17 cellular contexts compared by ENCODE assay signal in the genomic region with DNA sequence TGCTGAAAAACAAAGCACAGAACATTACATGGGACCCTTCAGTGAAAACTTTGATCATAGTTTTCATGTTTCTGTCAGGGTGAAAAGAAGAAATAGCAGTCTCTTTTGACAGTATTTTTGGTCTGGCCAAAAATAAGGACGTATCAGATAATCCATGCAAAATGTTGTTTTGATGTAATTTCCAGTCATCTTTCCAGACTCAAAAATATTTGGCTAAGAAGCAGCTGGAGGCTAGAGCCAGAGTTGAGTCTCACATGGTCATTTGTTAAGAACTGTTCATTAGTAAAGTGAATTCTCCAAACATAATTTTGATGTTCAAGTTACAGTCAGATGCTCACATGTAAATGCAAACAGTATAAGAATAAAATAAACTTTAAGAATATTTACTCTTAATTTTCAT.
DNase-seq lines count a peak whose midpoint lies in the region; ATAC-seq, FAIRE-seq and TF ChIP-seq lines count a peak whose summit lies in the region.
"Had no signal": no experiment of that assay in that cellular context is flagged by ENCODE, and none has a peak within 500 bp of the region (broad histone marks: within the 10 kb centered on the region; RNA-seq: fewer than 3 reads in every experiment).

No MANE protein-coding gene starts in this region.

- no peaks in the 10 kb centered on the region for H3K79me2 ChIP-seq in mammary epithelial cell (ENCODE audit: insufficient read depth, low read length)
- H3K79me2 ChIP-seq in PC-3 (ENCODE audit: low read length), result no peaks in the 10 kb centered on the region
- no peaks in the 10 kb centered on the region for H3K79me2 ChIP-seq in trophoblast cell (ENCODE audit: control insufficient read depth, insufficient read depth, low read length, poor library complexity)

- no peak overlapping the region for H4K8ac ChIP-seq in trophoblast cell (ENCODE audit: low read depth, low read length)

- no peaks in the 10 kb centered on the region for H3K36me3 ChIP-seq in mammary epithelial cell (ENCODE audit: insufficient read depth, low read length)
- no peaks in the 10 kb centered on the region for H3K36me3 ChIP-seq in right atrium auricular region
- H3K36me3 ChIP-seq in gastrocnemius medialis, result no peaks in the 10 kb centered on the region
- H3K36me3 ChIP-seq in PC-3 (ENCODE audit: low read depth, low read length), result no peaks in the 10 kb centered on the region
- no peaks in the 10 kb centered on the region for H3K36me3 ChIP-seq in trophoblast cell (ENCODE audit: control insufficient read depth in 1 of 2, insufficient read depth in 2 of 2, low read length in 2 of 2)
- H3K36me3 ChIP-seq: SJCRH30 had no signal

- no peaks in the 10 kb centered on the region for H3K27me3 ChIP-seq in mammary epithelial cell (ENCODE audit: insufficient read depth, low read length)
- no peaks in the 10 kb centered on the region for H3K27me3 ChIP-seq in right atrium auricular region
- no peaks in the 10 kb centered on the region for H3K27me3 ChIP-seq in gastrocnemius medialis
- H3K27me3 ChIP-seq in PC-3 (ENCODE audit: low read length), result no peaks in the 10 kb centered on the region
- H3K27me3 ChIP-seq in trophoblast cell (ENCODE audit: insufficient read depth, low read length), result no peaks in the 10 kb centered on the region
- H3K27me3 ChIP-seq: SJCRH30 had no signal

- H3K9me3 ChIP-seq in A549 (no peaks in the 10 kb centered on the region), mammary epithelial cell (replicated peaks; ENCODE audit: insufficient read depth, low read length) (no peaks in the 10 kb centered on the region), right atrium auricular region (no peaks in the 10 kb centered on the region), gastrocnemius medialis (no peaks in the 10 kb centered on the region), PC-3 (ENCODE audit: low read length) (no peaks in the 10 kb centered on the region), trophoblast cell (ENCODE audit: insufficient read depth, low read depth, low read length) (no peaks in the 10 kb centered on the region)
- H3K9me3 ChIP-seq: SJCRH30 had no signal

- no peak overlapping the region for H4K12ac ChIP-seq in trophoblast cell (ENCODE audit: low read depth, low read length)

- H3K4ac ChIP-seq in trophoblast cell (ENCODE audit: low read depth, low read length), result no peak overlapping the region

- CTCF ChIA-PET in A549 (lab: Yijun Ruan, JAX), result interaction anchor here (1.5 kb wide), 1 partner anchor 421 kb away, joined by 3 read pairs; no protein-coding TSS in a partner anchor
- CTCF ChIA-PET in mammary epithelial cell (lab: Charles Lee; ENCODE audit: low non-redundant PET), result no interaction called here
- CTCF ChIA-PET in PC-3 (lab: Charles Lee), result no interaction called here

- TF ChIP-seq CTCF in A549 (IDR thresholded peaks at IDR 0.05), result no peak
- no peak for TF ChIP-seq CTCF in mammary epithelial cell (conservative IDR thresholded peaks at IDR 0.05 in 1 of 2, IDR thresholded peaks at IDR 0.05 in 1 of 2; ENCODE audit: extremely low read depth in 1 of 2, insufficient read depth in 1 of 2, low read depth in 1 of 2, low read length in 2 of 2)
- no peak for TF ChIP-seq CTCF in right atrium auricular region (IDR thresholded peaks at IDR 0.05)
- no peak for TF ChIP-seq CTCF in gastrocnemius medialis (IDR thresholded peaks at IDR 0.05 in 4 of 5, conservative IDR thresholded peaks at IDR 0.05 in 1 of 5)
- no peak for TF ChIP-seq CTCF in PC-3 (conservative IDR thresholded peaks at IDR 0.05; ENCODE audit: low read depth, low read length)

- H4K20me1 ChIP-seq in mammary epithelial cell (ENCODE audit: insufficient read depth, low read length) (no peaks in the 10 kb centered on the region), PC-3 (ENCODE audit: low read length) (no peaks in the 10 kb centered on the region)

- WGBS in A549 (ENCODE audit: missing lambda C conversion rate), result 71% methylated on average over 1 of the region's 1 CpG
- 100% methylated on average over 1 of the region's 1 CpG for WGBS in mammary epithelial cell (ENCODE audit: low coverage, missing lambda C conversion rate)
- no CpG with 5 or more reads among the region's 1 CpG for WGBS in trophoblast cell (ENCODE audit: extremely low coverage, insufficient coverage, insufficient read length)

- POLR2A ChIA-PET in A549 (lab: Yijun Ruan, JAX), result no interaction called here
- POLR2A ChIA-PET in PC-3 (lab: Charles Lee; ENCODE audit: unreplicated experiment), result no interaction called here

- no TSS peak for BruUV-seq in mammary epithelial cell (replicated peaks; lab: Mats Ljungman, UMichigan)
- no TSS peak for BruUV-seq in PC-3 (replicated peaks; lab: Mats Ljungman, UMichigan)

- H2BK5ac ChIP-seq in trophoblast cell (ENCODE audit: low read depth, low read length, poor library complexity), result no peak overlapping the region

- H3K4me1 ChIP-seq in A549, result peaks cover 23% of the 10 kb centered on the region
- H3K4me1 ChIP-seq in mammary epithelial cell (ENCODE audit: insufficient read depth, low read length), result peaks cover 16% of the 10 kb centered on the region
- H3K4me1 ChIP-seq in right atrium auricular region, result peaks cover 0 to 24% of the 10 kb centered on the region in 2 donors
- peaks cover 19 to 23% of the 10 kb centered on the region in 2 donors for H3K4me1 ChIP-seq in gastrocnemius medialis
- H3K4me1 ChIP-seq in PC-3 (ENCODE audit: insufficient read depth, low read length), result peaks cover 15% of the 10 kb centered on the region
- peaks cover 6 to 7% of the 10 kb centered on the region in 2 experiments for H3K4me1 ChIP-seq in trophoblast cell (ENCODE audit: control insufficient read depth in 1 of 2, insufficient read depth in 2 of 2, low read length in 2 of 2)
- H3K4me1 ChIP-seq: SJCRH30 had no signal

- TF ChIP-seq EP300 in A549 (IDR thresholded peaks at IDR 0.05), result no peak

- no peak overlapping the region for H3K14ac ChIP-seq in trophoblast cell (ENCODE audit: low read length)

- H3K9me2 ChIP-seq in PC-3 (replicated peaks; ENCODE audit: low read length), result no peaks in the 10 kb centered on the region

- FAIRE-seq in A549 (lab: Jason Lieb, UNC), result no peak
- FAIRE-seq: GM19239 had no signal

- no peak overlapping the region for H3K23ac ChIP-seq in trophoblast cell (ENCODE audit: low read length)

- H3K4me2 ChIP-seq in A549, result no peak overlapping the region
- H3K4me2 ChIP-seq in mammary epithelial cell (ENCODE audit: insufficient read depth, low read depth, low read length), result no peak overlapping the region
- no peak overlapping the region for H3K4me2 ChIP-seq in PC-3 (ENCODE audit: low read length)
- H3K4me2 ChIP-seq in trophoblast cell (ENCODE audit: low read length), result no peak overlapping the region

- DNase-seq in A549 (ENCODE audit: low read depth in 1 of 2, low spot score in 1 of 2) (no peak), mammary epithelial cell (no peak), right atrium auricular region (ENCODE audit: low spot score) (no peak), gastrocnemius medialis (no peak), PC-3 (no peak), trophoblast cell (no peak), cortex of kidney (lab: John Stamatoyannopoulos, UW) (no peak)
- no peak for DNase-seq in activated CD8-positive, alpha-beta memory T cell treated with anti-CD3 and anti-CD28 coated beads for 24 hours
- DNase-seq: ACHN; CD4-positive, alpha-beta memory T cell; DND-41; naive thymus-derived CD4-positive, alpha-beta T cell; NCI-H187 treated with DMSO at 0.1 percent for 48 hours; NCI-H510A; SJCRH30 had no signal

- no peak overlapping the region for H2AK5ac ChIP-seq in trophoblast cell (ENCODE audit: low read length)

- dilution Hi-C loops in mammary epithelial cell (cut with HindIII; ENCODE audit: low sequenced_read_pairs), result loop anchor here (25.0 kb wide), 1 partner anchor 534 kb away; no protein-coding TSS in a partner anchor

- no peak overlapping the region for H3K9ac ChIP-seq in mammary epithelial cell (ENCODE audit: insufficient read depth, low read length)
- H3K9ac ChIP-seq in PC-3 (ENCODE audit: low read length), result no peak overlapping the region
- no peak overlapping the region for H3K9ac ChIP-seq in trophoblast cell (ENCODE audit: low read length)

- no peak overlapping the region for H2BK120ac ChIP-seq in trophoblast cell (ENCODE audit: insufficient read depth, low read length, poor library complexity)

- H3F3A ChIP-seq in PC-3 (ENCODE audit: low read length, unreplicated experiment), result no peaks in the 10 kb centered on the region

- intact Hi-C loops in mammary epithelial cell (cut with micrococcal nuclease), result loop anchor here (10.0 kb wide), 1 partner anchor 1121 kb away; no protein-coding TSS in a partner anchor
- intact Hi-C loops in gastrocnemius medialis (cut with DNase I; ENCODE audit: low total_unique reads), result no loop called here
- intact Hi-C loops in PC-3 (cut with micrococcal nuclease), result no loop called here

- H2AFZ ChIP-seq in mammary epithelial cell (ENCODE audit: low read depth, low read length) (no peak overlapping the region), PC-3 (ENCODE audit: low read length) (no peak overlapping the region), trophoblast cell (ENCODE audit: insufficient read depth, low read length, poor library complexity) (no peak overlapping the region)

- TF ChIP-seq POLR2A in A549 (IDR thresholded peaks at IDR 0.05; ENCODE audit: low read length) (no peak), gastrocnemius medialis (IDR thresholded peaks at IDR 0.05) (no peak)

- no peak for ATAC-seq in A549
- no peak for ATAC-seq in gastrocnemius medialis
- no peak for ATAC-seq in PC-3
- ATAC-seq: left lobe of liver; naive thymus-derived CD4-positive, alpha-beta T cell had no signal

- in situ Hi-C loops in mammary epithelial cell (cut with MboI; ENCODE audit: low sequenced_read_pairs in 2 of 2) (loop anchor here in 1 of 2 donors (10.0 kb wide), 2 partner anchors 91 to 561 kb away; a partner anchor contains a TSS), gastrocnemius medialis (cut with MboI; ENCODE audit: low sequenced_read_pairs in 4 of 4) (loop anchor here in 1 of 4 donors (25.0 kb wide), 1 partner anchor 416 kb away; no protein-coding TSS in a partner anchor)

- H2BK12ac ChIP-seq in trophoblast cell (ENCODE audit: low read length), result no peak overlapping the region

- peaks cover 13% of the 10 kb centered on the region for H3K79me1 ChIP-seq in trophoblast cell (ENCODE audit: low read length)

- no peak overlapping the region for H3K18ac ChIP-seq in trophoblast cell (ENCODE audit: low read length)

- peak overlapping the region; percentile 80 to 88; a peak in 3 of 6 replicates for H3K27ac ChIP-seq in A549
- H3K27ac ChIP-seq in mammary epithelial cell (ENCODE audit: insufficient read depth, low read depth, low read length), result peak overlapping the region; percentile 90
- peak overlapping the region; percentile 51 to 85 for H3K27ac ChIP-seq in right atrium auricular region
- peak overlapping the region; percentile 60 to 89 (median 76) for H3K27ac ChIP-seq in gastrocnemius medialis
- no peak overlapping the region for H3K27ac ChIP-seq in PC-3 (ENCODE audit: low read length)
- H3K27ac ChIP-seq in trophoblast cell (ENCODE audit: low read depth, low read length), result no peak overlapping the region
- H3K27ac ChIP-seq: SJCRH30 had no signal

- no peak for TF ChIP-seq RAD21 in A549 (conservative IDR thresholded peaks at IDR 0.05 in 1 of 2, IDR thresholded peaks at IDR 0.05 in 1 of 2)

- H3K4me3 ChIP-seq in A549 (no peak overlapping the region), mammary epithelial cell (replicated peaks in 1 of 3; ENCODE audit: insufficient read depth in 1 of 3, low read depth in 2 of 3, low read length in 3 of 3) (no peak overlapping the region), right atrium auricular region (no peak overlapping the region), gastrocnemius medialis (no peak overlapping the region), PC-3 (ENCODE audit: low read length) (no peak overlapping the region), trophoblast cell (ENCODE audit: low read depth, low read length) (no peak overlapping the region)
- H3K4me3 ChIP-seq: SJCRH30 had no signal

- no peak overlapping the region for H4K91ac ChIP-seq in trophoblast cell (ENCODE audit: low read depth, low read length)

Comparison
In these comparisons a context has a peak if more than half of its experiments do, and no peak if none do; other contexts are left out.
1. H3K27ac ChIP-seq: peak in A549 (2 of 2), mammary epithelial cell (single experiment), right atrium auricular region (2 of 2) and gastrocnemius medialis (4 of 4); none in PC-3 (single experiment) and trophoblast cell (single experiment).